ENCODE assay signal across 9 cellular contexts in genomic region chr5:52709171-52709925, GRCh38.
DNase-seq lines count a peak whose midpoint lies in the region; ATAC-seq, FAIRE-seq and TF ChIP-seq lines count a peak whose summit lies in the region.
"Had no signal": no experiment of that assay in that cellular context is flagged by ENCODE, and none has a peak within 500 bp of the region (broad histone marks: within the 10 kb centered on the region; RNA-seq: fewer than 3 reads in every experiment).

No MANE protein-coding gene starts in this region.

- no peak overlapping the region for H2AFZ ChIP-seq in astrocyte (ENCODE audit: low read depth, low read length)

- H3K36me3 Mint-ChIP-seq in activated CD4-positive, alpha-beta T cell treated with anti-CD3 and anti-CD28 coated beads for 36 hours (ENCODE audit: low read depth): no peaks in the 10 kb centered on the region
- H3K36me3 Mint-ChIP-seq in astrocyte (ENCODE audit: low read depth, unreplicated experiment): no peaks in the 10 kb centered on the region
- H3K36me3 Mint-ChIP-seq: T-cell had no signal

- peak; percentile 5 for FAIRE-seq in astrocyte (lab: Jason Lieb, UNC)

- peak; percentile 60 for ATAC-seq in activated CD4-positive, alpha-beta T cell treated with anti-CD3 and anti-CD28 coated beads for 36 hours
- peak; percentile 67 for ATAC-seq in HG03108 (IDR thresholded peaks at IDR 0.05; ENCODE audit: unreplicated experiment)

- CTCF ChIA-PET in activated CD4-positive, alpha-beta T cell treated with anti-CD3 and anti-CD28 coated beads for 36 hours (lab: Charles Lee): interaction anchor here (2.5 kb wide), 1 partner anchor 206 kb away, joined by 9 read pairs; no protein-coding TSS in a partner anchor

- H3K9me3 Mint-ChIP-seq in activated CD4-positive, alpha-beta T cell treated with anti-CD3 and anti-CD28 coated beads for 36 hours (ENCODE audit: low read depth): no peaks in the 10 kb centered on the region
- H3K9me3 Mint-ChIP-seq in astrocyte (ENCODE audit: unreplicated experiment): no peaks in the 10 kb centered on the region
- H3K9me3 Mint-ChIP-seq: T-cell had no signal

- H3K27ac Mint-ChIP-seq in activated CD4-positive, alpha-beta T cell treated with anti-CD3 and anti-CD28 coated beads for 36 hours: no peak overlapping the region
- peak overlapping the region; percentile 55 for H3K27ac Mint-ChIP-seq in astrocyte (ENCODE audit: unreplicated experiment)

- H3K36me3 ChIP-seq in astrocyte (ENCODE audit: insufficient read depth, low read length) (no peaks in the 10 kb centered on the region), skeletal muscle satellite cell (ENCODE audit: insufficient read depth, low read length) (no peaks in the 10 kb centered on the region), thyroid gland (no peaks in the 10 kb centered on the region)

- no peaks in the 10 kb centered on the region for H3K27me3 Mint-ChIP-seq in activated CD4-positive, alpha-beta T cell treated with anti-CD3 and anti-CD28 coated beads for 36 hours
- H3K27me3 Mint-ChIP-seq in astrocyte (ENCODE audit: low read depth, unreplicated experiment): no peaks in the 10 kb centered on the region
- H3K27me3 Mint-ChIP-seq: T-cell had no signal

- 49 to 54% methylated on average over 6 of the region's 6 CpGs for WGBS in thyroid gland, 2 donors

- POLR2A ChIA-PET in activated CD4-positive, alpha-beta T cell treated with anti-CD3 and anti-CD28 coated beads for 36 hours (lab: Charles Lee): no interaction called here

- H3K4me3 Mint-ChIP-seq in activated CD4-positive, alpha-beta T cell treated with anti-CD3 and anti-CD28 coated beads for 36 hours: no peak overlapping the region
- H3K4me3 Mint-ChIP-seq in astrocyte (ENCODE audit: unreplicated experiment): no peak overlapping the region
- H3K4me3 Mint-ChIP-seq: T-cell had no signal

- H3K27me3 ChIP-seq in astrocyte (ENCODE audit: insufficient read depth, low read length) (peaks cover 3% of the 10 kb centered on the region), skeletal muscle satellite cell (ENCODE audit: control insufficient read depth, insufficient read depth, low read length) (no peaks in the 10 kb centered on the region), thyroid gland (no peaks in the 10 kb centered on the region)

- H3K4me1 ChIP-seq in astrocyte (ENCODE audit: insufficient read depth, low read length) (peaks cover 14% of the 10 kb centered on the region), skeletal muscle satellite cell (ENCODE audit: control insufficient read depth, insufficient read depth, low read length) (peaks cover 36% of the 10 kb centered on the region), thyroid gland (peaks cover 0 to 18% of the 10 kb centered on the region in 2 donors)

- H3K79me2 ChIP-seq in astrocyte (ENCODE audit: insufficient read depth, low read length): no peaks in the 10 kb centered on the region

- H3K4me2 ChIP-seq in astrocyte (ENCODE audit: low read length) (peak overlapping the region; percentile 59), skeletal muscle satellite cell (ENCODE audit: low read length) (peak overlapping the region; percentile 4)

- H3K4me3 ChIP-seq in astrocyte (ENCODE audit: insufficient read depth, low read depth, low read length) (no peak overlapping the region), skeletal muscle satellite cell (ENCODE audit: low read length) (no peak overlapping the region), thyroid gland (replicated peaks in 1 of 3) (no peak overlapping the region)

- peak overlapping the region; percentile 15 for H3K9ac ChIP-seq in astrocyte (ENCODE audit: low read length)
- H3K9ac ChIP-seq in skeletal muscle satellite cell (ENCODE audit: low read depth, low read length): no peak overlapping the region

- H4K20me1 ChIP-seq in astrocyte (ENCODE audit: insufficient read depth, low read length): no peaks in the 10 kb centered on the region

- TF ChIP-seq CTCF in astrocyte (IDR thresholded peaks at IDR 0.05; ENCODE audit: insufficient read depth, low read depth, low read length) (no peak), thyroid gland (IDR thresholded peaks at IDR 0.05) (no peak)

- H3K27ac ChIP-seq in astrocyte (ENCODE audit: low read depth, low read length) (peak overlapping the region; percentile 42), thyroid gland (peak overlapping the region in 1 of 3 donors; percentile 11)

- intact Hi-C loops in activated CD4-positive, alpha-beta T cell treated with anti-CD3 and anti-CD28 coated beads for 36 hours (cut with DNase I, micrococcal nuclease): no loop called here
- intact Hi-C loops in thyroid gland (cut with DNase I): no loop called here

- peak; percentile 14 for DNase-seq in activated CD4-positive, alpha-beta T cell treated with anti-CD3 and anti-CD28 coated beads for 36 hours
- no peak for DNase-seq in activated CD4-positive, alpha-beta T cell treated with anti-CD3 and anti-CD28 coated beads for 48 hours
- DNase-seq in astrocyte (ENCODE audit: low read depth) (peak; percentile 60), NCI-H510A treated with DMSO at 0.1 percent for 48 hours (lab: John Stamatoyannopoulos, UW) (no peak), globus pallidus (ENCODE audit: low spot score) (no peak), thyroid gland (no peak)
- DNase-seq: T-cell had no signal

- H3K9me3 ChIP-seq in astrocyte (ENCODE audit: insufficient read depth, low read depth, low read length) (no peaks in the 10 kb centered on the region), skeletal muscle satellite cell (replicated peaks; ENCODE audit: low read length) (no peaks in the 10 kb centered on the region), thyroid gland (no peaks in the 10 kb centered on the region)

- peaks cover 27% of the 10 kb centered on the region for H3K4me1 Mint-ChIP-seq in activated CD4-positive, alpha-beta T cell treated with anti-CD3 and anti-CD28 coated beads for 36 hours
- H3K4me1 Mint-ChIP-seq in astrocyte (ENCODE audit: low read depth, unreplicated experiment): peaks cover 44% of the 10 kb centered on the region

- TF ChIP-seq POLR2A in thyroid gland (IDR thresholded peaks at IDR 0.05): no peak

Comparison
In these comparisons a context has a peak if more than half of its experiments do, and no peak if none do; other contexts are left out.
1. DNase-seq: peak in activated CD4-positive, alpha-beta T cell treated with anti-CD3 and anti-CD28 coated beads for 36 hours (single experiment) and astrocyte (single experiment); none in activated CD4-positive, alpha-beta T cell treated with anti-CD3 and anti-CD28 coated beads for 48 hours (single experiment), NCI-H510A treated with DMSO at 0.1 percent for 48 hours (single experiment), globus pallidus (single experiment) and thyroid gland (0 of 2).